Comparison of ENCODE assay signal across 7 cellular contexts in genomic region chr3:13484861-13485590, GRCh38. TPM values are rescaled to one million over a fixed set of nuclear protein-coding genes. Genes with fewer than 3 reads are reported as not detected.
A peak's percentile ranks its signal among the peaks of the same experiment; 100 is the strongest.
DNase-seq lines count a peak whose midpoint lies in the region; ATAC-seq and TF ChIP-seq lines count a peak whose summit lies in the region.

No MANE protein-coding gene starts in this region.

- H3K18ac ChIP-seq in mesenchymal stem cell (ENCODE audit: low read depth in 1 of 2, low read length in 2 of 2) = peak overlapping the region; percentile 64

- no peak overlapping the region for H2BK120ac ChIP-seq in mesenchymal stem cell (ENCODE audit: low read depth, low read length)

- no peak overlapping the region for H3K4me3 ChIP-seq in mesenchymal stem cell (ENCODE audit: insufficient read depth in 1 of 2, low read depth in 1 of 2, low read length in 2 of 2)

- no peak for TF ChIP-seq CTCF in GM13976 (IDR thresholded peaks at IDR 0.05; ENCODE audit: borderline replicate concordance, control extremely low read depth, extremely low read depth, insufficient read depth, missing control alignments)

- peaks cover 20% of the 10 kb centered on the region for H3K4me1 ChIP-seq in mesenchymal stem cell (ENCODE audit: control insufficient read depth, insufficient read depth, low read depth, low read length)

- peak overlapping the region; percentile 72 for H4K8ac ChIP-seq in mesenchymal stem cell (ENCODE audit: low read length)

- peak overlapping the region; percentile 37 for H2BK5ac ChIP-seq in mesenchymal stem cell (ENCODE audit: low read depth, low read length, poor library complexity, severe bottlenecking)

- H3K27ac ChIP-seq in cingulate gyrus (ENCODE audit: low read depth, low read length) = peak overlapping the region; percentile 69
- H3K27ac ChIP-seq in mesenchymal stem cell (ENCODE audit: low read length, poor library complexity, severe bottlenecking) = peak overlapping the region; percentile 65

- H3K36me3 ChIP-seq in mesenchymal stem cell (ENCODE audit: control insufficient read depth in 1 of 2, insufficient read depth in 2 of 2, low read depth in 1 of 2, low read length in 2 of 2) = peaks cover 4 to 15% of the 10 kb centered on the region in 2 experiments

- H3K9ac ChIP-seq in mesenchymal stem cell (ENCODE audit: low read length) = peak overlapping the region; percentile 17

- in situ Hi-C loops in GM13976 (cut with MboI; ENCODE audit: low sequenced_read_pairs, unreplicated experiment) = no loop called here

- peak overlapping the region in 1 of 2 experiments; percentile 66 for H3K14ac ChIP-seq in mesenchymal stem cell (ENCODE audit: low read length in 2 of 2)

- ATAC-seq in GM21390 (IDR thresholded peaks at IDR 0.05; ENCODE audit: unreplicated experiment) = no peak

- no peak overlapping the region for H3K4me2 ChIP-seq in mesenchymal stem cell (ENCODE audit: low read length, poor library complexity, severe bottlenecking)

- peaks cover 5% of the 10 kb centered on the region for H3K79me1 ChIP-seq in mesenchymal stem cell (replicated peaks; ENCODE audit: low read length, poor library complexity, severe bottlenecking)

- WGBS in mesenchymal stem cell = 64% methylated on average over 7 of the region's 7 CpGs

- no peaks in the 10 kb centered on the region for H3K9me3 ChIP-seq in mesenchymal stem cell (ENCODE audit: control insufficient read depth, low read length)

- peak; percentile 84 for DNase-seq in H4 (ENCODE audit: low spot score)
- peak; percentile 75 for DNase-seq in NCI-H510A treated with DMSO at 0.1 percent for 48 hours (lab: John Stamatoyannopoulos, UW)
- peak; percentile 31 for DNase-seq in mesenchymal stem cell
- DNase-seq in T-helper 9 cell = no peak
- DNase-seq in GM13976 (ENCODE audit: low spot score) = no peak

- H3K4ac ChIP-seq in mesenchymal stem cell (ENCODE audit: low read depth in 1 of 2, low read length in 2 of 2) = no peak overlapping the region

- no peak overlapping the region for H2AFZ ChIP-seq in mesenchymal stem cell (ENCODE audit: low read depth, low read length)

- H3K27me3 ChIP-seq in mesenchymal stem cell (ENCODE audit: control insufficient read depth in 1 of 2, insufficient read depth in 1 of 2, low read length in 2 of 2) = no peaks in the 10 kb centered on the region

- H2BK12ac ChIP-seq in mesenchymal stem cell (ENCODE audit: low read length in 2 of 2) = no peak overlapping the region

- H2AK5ac ChIP-seq in mesenchymal stem cell (ENCODE audit: low read length, severe bottlenecking) = peak overlapping the region; percentile 23

- no peak overlapping the region for H2BK15ac ChIP-seq in mesenchymal stem cell (ENCODE audit: low read depth, poor library complexity, severe bottlenecking)

- H3K23ac ChIP-seq in mesenchymal stem cell (ENCODE audit: low read length in 2 of 2) = no peak overlapping the region

- peak overlapping the region; percentile 23 for H4K91ac ChIP-seq in mesenchymal stem cell (ENCODE audit: low read length)

RNA-seq across cellular contexts. Expression of gene HDAC11, which starts 4.9 kb away (rescaled TPM):
- total RNA-seq in H4 (2014; rRNA removed; shearing (Covaris generic)) = 6.0 and 9.4 TPM in 2 replicates
- polyA plus RNA-seq in mesenchymal stem cell (2013, experiment 1 of 2) = 7.0 TPM
- polyA plus RNA-seq in mesenchymal stem cell (2013, experiment 2 of 2) = 9.6 TPM

Comparison
In these comparisons a context has a peak if more than half of its experiments do, and no peak if none do; other contexts are left out.
1. DNase-seq: peak in H4 (single experiment), NCI-H510A treated with DMSO at 0.1 percent for 48 hours (single experiment) and mesenchymal stem cell (single experiment); none in T-helper 9 cell (single experiment) and GM13976 (single experiment).